Comparison of ENCODE assay signal across 26 cellular contexts in genomic region chr2:162155093-162155492, GRCh38. TPM values are rescaled to one million over a fixed set of nuclear protein-coding genes. Genes with fewer than 3 reads are reported as not detected.
DNase-seq lines count a peak whose midpoint lies in the region; ATAC-seq, FAIRE-seq and TF ChIP-seq lines count a peak whose summit lies in the region.
"Had no signal": no experiment of that assay in that cellular context is flagged by ENCODE, and none has a peak within 500 bp of the region (broad histone marks: within the 10 kb centered on the region; RNA-seq: fewer than 3 reads in every experiment).

No MANE protein-coding gene starts in this region.

- H3K9me3 ChIP-seq in HepG2 (ENCODE audit: low read length) = no peaks in the 10 kb centered on the region
- H3K9me3 ChIP-seq: psoas muscle, tibial artery had no signal

- no peaks in the 10 kb centered on the region for H3K9me3 Mint-ChIP-seq in mesothelial cell of epicardium
- H3K9me3 Mint-ChIP-seq: activated naive CD4-positive, alpha-beta T cell treated with anti-CD3 and anti-CD28 coated beads for 36 hours; activated T-cell treated with anti-CD3 and anti-CD28 coated beads, Interleukin-2, amount 50 U/mL, for 4 hours; CD8-positive, alpha-beta memory T cell; IgD-negative memory B cell; neural crest cell; stimulated activated naive CD8-positive, alpha-beta T cell treated with anti-CD3 and anti-CD28 coated beads, Interleukin-15, Interleukin-2, amounts not matched to agents 100 ng/mL and 50 ng/mL, for 24 hours had no signal

- H2AFZ ChIP-seq in HepG2 (ENCODE audit: low read length) = no peak overlapping the region

- H3K36me3 ChIP-seq in bronchial epithelial cell (ENCODE audit: control insufficient read depth, insufficient read depth, low read length) (no peaks in the 10 kb centered on the region), HepG2 (replicated peaks in 1 of 2; ENCODE audit: control insufficient read depth in 1 of 2, insufficient read depth in 2 of 2, low read length in 2 of 2) (no peaks in the 10 kb centered on the region)
- H3K36me3 ChIP-seq: tibial artery had no signal

- intact Hi-C loops in HepG2 (cut with micrococcal nuclease; ENCODE audit: unreplicated experiment) = no loop called here

- no peak overlapping the region for H3K4me3 Mint-ChIP-seq in mesothelial cell of epicardium
- H3K4me3 Mint-ChIP-seq: activated naive CD4-positive, alpha-beta T cell treated with anti-CD3 and anti-CD28 coated beads for 36 hours; activated T-cell treated with anti-CD3 and anti-CD28 coated beads, Interleukin-2, amount 50 U/mL, for 4 hours; CD8-positive, alpha-beta memory T cell; IgD-negative memory B cell; neural crest cell; stimulated activated naive CD8-positive, alpha-beta T cell treated with anti-CD3 and anti-CD28 coated beads, Interleukin-15, Interleukin-2, amounts not matched to agents 100 ng/mL and 50 ng/mL, for 24 hours had no signal

- BruUV-seq in HepG2 (replicated peaks; lab: Mats Ljungman, UMichigan) = no TSS peak

- no peaks in the 10 kb centered on the region for H3K79me2 ChIP-seq in HepG2 (ENCODE audit: insufficient read depth, low read length)

- no peak overlapping the region for H3K27ac Mint-ChIP-seq in mesothelial cell of epicardium
- H3K27ac Mint-ChIP-seq: activated naive CD4-positive, alpha-beta T cell treated with anti-CD3 and anti-CD28 coated beads for 36 hours; CD8-positive, alpha-beta memory T cell; IgD-negative memory B cell had no signal

- no peak overlapping the region for H3K9ac ChIP-seq in HepG2 (ENCODE audit: insufficient read depth, low read depth, low read length)

- TF ChIP-seq POLR2A in HepG2 (IDR thresholded peaks at IDR 0.05; ENCODE audit: insufficient read depth in 1 of 2, low read depth in 2 of 2, low read length in 2 of 2) = no peak

- H3K27ac ChIP-seq in HepG2 (ENCODE audit: extremely low read length, insufficient read depth, low read length) = no peak overlapping the region
- H3K27ac ChIP-seq: dorsolateral prefrontal cortex, psoas muscle, tibial artery had no signal

- CTCF ChIA-PET in HepG2 (lab: Yijun Ruan, JAX; ENCODE audit: low intra/inter-chr PET ratio, low total read pairs) = no interaction called here

- H3K27me3 Mint-ChIP-seq in mesothelial cell of epicardium (ENCODE audit: low read depth) = peaks cover 22% of the 10 kb centered on the region

- POLR2A ChIA-PET in HepG2 (lab: Yijun Ruan, JAX) = no interaction called here

- TF ChIP-seq RAD21 in HepG2 (CRISPR knock-in tag; IDR thresholded peaks at IDR 0.05) = no peak

- no peak for FAIRE-seq in bronchial epithelial cell (lab: Jason Lieb, UNC)
- FAIRE-seq in HepG2 (lab: Jason Lieb, UNC) = no peak
- FAIRE-seq: kidney had no signal

- under 1% methylated on average over 3 of the region's 3 CpGs for WGBS in HepG2 (ENCODE audit: low lambda C conversion rate)

- no peak overlapping the region for H3K4me3 ChIP-seq in GM12865 (ENCODE audit: low read depth, low read length)
- H3K4me3 ChIP-seq in LNCaP clone FGC (ENCODE audit: low read depth, low read length) = no peak overlapping the region
- no peak overlapping the region for H3K4me3 ChIP-seq in bronchial epithelial cell (ENCODE audit: low read depth, low read length)
- no peak overlapping the region for H3K4me3 ChIP-seq in HepG2 (replicated peaks in 1 of 3; ENCODE audit: insufficient read depth in 1 of 3, low read depth in 2 of 3, low read length in 3 of 3)
- H3K4me3 ChIP-seq: dorsolateral prefrontal cortex, lung, psoas muscle, tibial artery had no signal

- TF ChIP-seq CTCF in GM12865 (IDR thresholded peaks at IDR 0.05; ENCODE audit: insufficient read depth, low read depth, low read length, missing control alignments) = peak; percentile 8
- TF ChIP-seq CTCF in LNCaP clone FGC (IDR thresholded peaks at IDR 0.05; ENCODE audit: control insufficient read depth, extremely low read depth, insufficient read depth) = peak; percentile 34; the same call in 1 of the 2 replicates
- peak; percentile 23 for TF ChIP-seq CTCF in bronchial epithelial cell (IDR thresholded peaks at IDR 0.05; ENCODE audit: insufficient read depth, low read length, severe bottlenecking)
- peak; percentile 22 for TF ChIP-seq CTCF in mesothelial cell of epicardium (IDR thresholded peaks at IDR 0.05; ENCODE audit: unreplicated experiment)
- TF ChIP-seq CTCF in HepG2 (CRISPR knock-in tag; IDR thresholded peaks at IDR 0.05) = no peak

- no peaks in the 10 kb centered on the region for H3K4me1 ChIP-seq in HepG2 (ENCODE audit: insufficient read depth, low read length)
- H3K4me1 ChIP-seq: psoas muscle, tibial artery had no signal

- H3K4me2 ChIP-seq in HepG2 (ENCODE audit: low read depth, low read length) = no peak overlapping the region

- ATAC-seq in HepG2 (no peak), HG02840 (IDR thresholded peaks at IDR 0.05; ENCODE audit: low FRiP score, unreplicated experiment) (no peak)
- ATAC-seq: activated T-cell treated with anti-CD3 and anti-CD28 coated beads, Interleukin-2, amount 50 U/mL, for 4 hours; psoas muscle had no signal

- no peaks in the 10 kb centered on the region for H3K36me3 Mint-ChIP-seq in mesothelial cell of epicardium
- H3K36me3 Mint-ChIP-seq: CD8-positive, alpha-beta memory T cell; IgD-negative memory B cell had no signal

- TF ChIP-seq EP300 in HepG2 (IDR thresholded peaks at IDR 0.05; ENCODE audit: low read depth in 2 of 2, low read length in 2 of 2) = no peak
- no peak for TF ChIP-seq EP300 in HepG2 (CRISPR knock-in tag; IDR thresholded peaks at IDR 0.05; ENCODE audit: borderline replicate concordance)

- DNase-seq in GM12865 (ENCODE audit: low read depth) (no peak), LNCaP clone FGC (ENCODE audit: low read depth) (no peak), bronchial epithelial cell (ENCODE audit: low read depth) (peak; percentile 13), mesothelial cell of epicardium (ENCODE audit: low spot score in 2 of 2, unreplicated experiment in 2 of 2) (no peak), EL (no peak), NCI-H1105 (lab: John Stamatoyannopoulos, UW) (no peak), HepG2 (ENCODE audit: low spot score) (no peak)
- DNase-seq: activated CD8-positive, alpha-beta memory T cell treated with anti-CD3 and anti-CD28 coated beads for 24 hours; activated naive CD4-positive, alpha-beta T cell treated with anti-CD3 and anti-CD28 coated beads for 36 hours; activated T-cell treated with anti-CD3 and anti-CD28 coated beads, Interleukin-2, amount 50 U/mL, for 4 hours; CD8-positive, alpha-beta memory T cell; central memory CD4-positive, alpha-beta T cell; dorsolateral prefrontal cortex; kidney; NCI-H1694; NCI-H2171 treated with DMSO at 0.1 percent for 48 hours; NCI-H526; psoas muscle; SHP77; stimulated activated CD4-positive, alpha-beta T cell treated with anti-CD3 and anti-CD28 coated beads, Interleukin-4, amount 100 ng/mL, for 1 hour; tibial artery had no signal

- H3K27me3 ChIP-seq in bronchial epithelial cell (ENCODE audit: control insufficient read depth, insufficient read depth, low read length) = no peaks in the 10 kb centered on the region
- H3K27me3 ChIP-seq in HepG2 (ENCODE audit: control insufficient read depth in 1 of 2, insufficient read depth in 2 of 2, low read length in 2 of 2) = peaks cover 0 to 8% of the 10 kb centered on the region in 2 experiments; a peak in 2 of 5 replicates
- H3K27me3 ChIP-seq: tibial artery had no signal

- H3K4me1 Mint-ChIP-seq in mesothelial cell of epicardium = no peaks in the 10 kb centered on the region
- H3K4me1 Mint-ChIP-seq: neural crest cell had no signal

- no peaks in the 10 kb centered on the region for H4K20me1 ChIP-seq in HepG2 (ENCODE audit: insufficient read depth, low read length)

- in situ Hi-C loops in HepG2 (cut with HindIII; ENCODE audit: extremely low pct_ligation_motif_present, low pct_unique_long_range_greater_than_20kb) = no loop called here

TF ChIP-seq in HepG2, 621 proteins besides CTCF, POLR2A, EP300 and RAD21 (continues in another document):
- TF ChIP-seq TCF7 (IDR thresholded peaks at IDR 0.05; ENCODE audit: low read depth) (no peak), MXD4 (CRISPR knock-in tag; IDR thresholded peaks at IDR 0.05) (no peak), DBP (CRISPR knock-in tag; IDR thresholded peaks at IDR 0.05; ENCODE audit: not compliant biosample characterization) (no peak)

RNA-seq across cellular contexts. Expression of gene GCG, which starts 3.0 kb away (rescaled TPM):
- not detected in 2 replicates for total RNA-seq in bronchial epithelial cell
- 0.29 to 0.36 TPM in 2 of 3 replicates, not detected in the other for total RNA-seq in mesothelial cell of epicardium
- not detected in 2 replicates for total RNA-seq in HepG2 (2016; rRNA removed; fragmentation: Illumina TruSeq; extraction: Trizol)
- not detected in 2 replicates for total RNA-seq in HepG2 (2016; cell fraction: cytosol; rRNA removed; fragmentation: Illumina TruSeq; extraction: Trizol; ENCODE audit: low read depth)
- not detected in 2 replicates for total RNA-seq in HepG2 (2016; cell fraction: insoluble cytoplasmic fraction; rRNA removed; fragmentation: Illumina TruSeq; extraction: Trizol)
- not detected in 2 replicates for total RNA-seq in HepG2 (2016; cell fraction: membrane; rRNA removed; fragmentation: Illumina TruSeq; extraction: Trizol)
- not detected in 2 replicates for total RNA-seq in HepG2 (2016; cell fraction: nucleus; rRNA removed; fragmentation: Illumina TruSeq; extraction: Trizol)
- not detected in 2 replicates for polyA plus RNA-seq in HepG2 (2011; rRNA removed)
- not detected in 2 replicates for polyA plus RNA-seq in HepG2 (2011; cell fraction: cytosol; rRNA removed)
- polyA plus RNA-seq in HepG2 (2011; cell fraction: nucleus; rRNA removed) = not detected in 2 replicates
- not detected in 2 replicates for polyA plus RNA-seq in HepG2 (2012)
- not detected in 2 replicates for polyA plus RNA-seq in HepG2 (2016; cell fraction: cytosol; fragmentation: Illumina TruSeq; extraction: Trizol; ENCODE audit: low read depth)
- not detected in 2 replicates for polyA plus RNA-seq in HepG2 (2016; cell fraction: insoluble cytoplasmic fraction; fragmentation: Illumina TruSeq; extraction: Trizol; ENCODE audit: low read depth)
- polyA plus RNA-seq in HepG2 (2016; cell fraction: membrane; fragmentation: Illumina TruSeq; extraction: Trizol; ENCODE audit: low read depth) = not detected in 2 replicates
- polyA plus RNA-seq in HepG2 (2016; cell fraction: nucleus; fragmentation: Illumina TruSeq; extraction: Trizol; ENCODE audit: insufficient read depth, low read depth) = not detected in 2 replicates
- not detected in 2 replicates for polyA minus RNA-seq in HepG2 (2011; rRNA and poly(A)+ RNA removed; ENCODE audit: low replicate concordance)
- polyA minus RNA-seq in HepG2 (2011; cell fraction: cytosol; rRNA and poly(A)+ RNA removed) = not detected in 2 replicates
- not detected in 2 replicates for polyA minus RNA-seq in HepG2 (2011; cell fraction: nucleus; rRNA and poly(A)+ RNA removed)
- total RNA-seq: activated naive CD4-positive, alpha-beta T cell treated with anti-CD3 and anti-CD28 coated beads for 36 hours; activated T-cell treated with anti-CD3 and anti-CD28 coated beads, Interleukin-2, amount 50 U/mL, for 4 hours; CD8-positive, alpha-beta memory T cell; dorsolateral prefrontal cortex; kidney; lung; neural crest cell; psoas muscle had no signal
- polyA plus RNA-seq: CD8-positive, alpha-beta memory T cell; IgD-negative memory B cell had no signal
